1 cellular context compared by ENCODE assay signal in genomic region chr10:100995171-100995570, GRCh38.
TF ChIP-seq lines count a peak whose summit lies in the region.

No MANE protein-coding gene starts in this region.

TF ChIP-seq in HCT116, 20 proteins besides CTCF, POLR2A, EP300 and RAD21 (continued from another document):
- TF ChIP-seq MAX (IDR thresholded peaks at IDR 0.05) (no peak), EGR1 (IDR thresholded peaks at IDR 0.05; ENCODE audit: low read depth) (no peak), ZNF274 (IDR thresholded peaks at IDR 0.05; ENCODE audit: low read depth, low read length) (no peak), ELF1 (IDR thresholded peaks at IDR 0.05; ENCODE audit: borderline replicate concordance, low read depth) (no peak), POLR2AphosphoS5 (IDR thresholded peaks at IDR 0.05; ENCODE audit: low read depth, low read length) (no peak)
